In the genomic region with DNA sequence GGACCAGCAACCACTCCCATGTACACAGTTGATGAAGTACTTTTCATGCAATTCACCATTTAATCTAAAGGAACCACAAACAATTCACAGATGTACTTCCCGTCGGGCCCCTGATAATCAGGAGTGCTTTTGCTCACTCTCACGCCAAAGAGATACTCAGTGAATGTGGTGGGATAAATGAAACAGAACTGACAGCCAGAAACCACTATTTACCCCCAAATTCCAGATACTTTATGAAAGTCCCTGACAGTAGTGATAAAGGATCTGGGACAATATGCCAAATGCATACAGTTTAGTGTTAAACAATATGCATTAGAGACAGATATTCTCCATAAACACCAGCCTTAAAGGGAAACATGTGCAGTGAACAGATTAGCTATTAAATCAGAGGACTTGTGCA, we compare ENCODE assay signal across 17 cellular contexts.
"Had no signal": no experiment of that assay in that cellular context is flagged by ENCODE, and none has a peak within 500 bp of the region (broad histone marks: within the 10 kb centered on the region; RNA-seq: fewer than 3 reads in every experiment).

No MANE protein-coding gene starts in this region.

- H3K4me3 ChIP-seq: spleen, testis, vagina had no signal

- H3K27ac Mint-ChIP-seq: activated CD4-positive, alpha-beta memory T cell treated with anti-CD3 and anti-CD28 coated beads for 36 hours; type B pancreatic cell had no signal

- H3K4me1 ChIP-seq: spleen, testis had no signal

- H3K9me3 Mint-ChIP-seq: activated CD4-positive, alpha-beta memory T cell treated with anti-CD3 and anti-CD28 coated beads for 36 hours had no signal

- DNase-seq: activated CD4-positive, alpha-beta memory T cell treated with anti-CD3 and anti-CD28 coated beads for 36 hours; activated CD4-positive, alpha-beta T cell treated with anti-CD3 and anti-CD28 coated beads for 4 hours; activated CD4-positive, CD25-positive, alpha-beta regulatory T cell; activated effector memory CD4-positive, alpha-beta T cell treated with anti-CD3 and anti-CD28 coated beads, Interleukin-2, amount 50 U/mL, for 16 hours; activated naive CD4-positive, alpha-beta T cell treated with anti-CD3 and anti-CD28 coated beads, Interleukin-2, amount 50 U/mL, for 16 hours; activated T-cell treated with anti-CD3 and anti-CD28 coated beads, Interleukin-2, amount 50 U/mL, for 48 hours; central memory CD4-positive, alpha-beta T cell; dermis blood vessel endothelial cell; effector memory CD4-positive, alpha-beta T cell; hypothalamus; retina; spleen; stimulated activated CD4-positive, alpha-beta T cell treated with anti-CD3 and anti-CD28 coated beads, Interleukin-4, amount 100 ng/mL, for 1 hour; stimulated activated naive CD4-positive, alpha-beta T cell; testis had no signal

- H3K36me3 Mint-ChIP-seq: activated CD4-positive, alpha-beta memory T cell treated with anti-CD3 and anti-CD28 coated beads for 36 hours had no signal

- H3K27ac ChIP-seq: spleen, testis, vagina had no signal

- H3K27me3 ChIP-seq: spleen, testis, vagina had no signal

- H3K9me3 ChIP-seq: spleen, testis, vagina had no signal

- H3K4me3 Mint-ChIP-seq: activated CD4-positive, alpha-beta memory T cell treated with anti-CD3 and anti-CD28 coated beads for 36 hours; type B pancreatic cell had no signal

- H3K36me3 ChIP-seq: vagina had no signal

- H3K27me3 Mint-ChIP-seq: activated CD4-positive, alpha-beta memory T cell treated with anti-CD3 and anti-CD28 coated beads for 36 hours; type B pancreatic cell had no signal
